In genomic region chr3:4440951-4441350, GRCh38 we compare ENCODE assay signal across 1 cellular context.
TF ChIP-seq lines count a peak whose summit lies in the region.

No MANE protein-coding gene starts in this region.

TF ChIP-seq in WTC11, 78 proteins besides CTCF, POLR2A, EP300 and RAD21 (continued from another document):
- TF ChIP-seq, protein P1, sequence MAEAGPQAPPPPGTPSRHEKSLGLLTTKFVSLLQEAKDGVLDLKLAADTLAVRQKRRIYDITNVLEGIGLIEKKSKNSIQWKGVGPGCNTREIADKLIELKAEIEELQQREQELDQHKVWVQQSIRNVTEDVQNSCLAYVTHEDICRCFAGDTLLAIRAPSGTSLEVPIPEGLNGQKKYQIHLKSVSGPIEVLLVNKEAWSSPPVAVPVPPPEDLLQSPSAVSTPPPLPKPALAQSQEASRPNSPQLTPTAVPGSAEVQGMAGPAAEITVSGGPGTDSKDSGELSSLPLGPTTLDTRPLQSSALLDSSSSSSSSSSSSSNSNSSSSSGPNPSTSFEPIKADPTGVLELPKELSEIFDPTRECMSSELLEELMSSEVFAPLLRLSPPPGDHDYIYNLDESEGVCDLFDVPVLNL (CRISPR knock-in tag; IDR thresholded peaks at IDR 0.05; ENCODE audit: borderline replicate concordance, low read depth), result no peak
- TF ChIP-seq ELF4 (CRISPR knock-in tag; IDR thresholded peaks at IDR 0.05; ENCODE audit: low read depth) (no peak), AFF4 (CRISPR knock-in tag; IDR thresholded peaks at IDR 0.05; ENCODE audit: borderline replicate concordance) (no peak), FOXP1 (CRISPR knock-in tag; IDR thresholded peaks at IDR 0.05; ENCODE audit: borderline replicate concordance) (no peak), SMAD4 (CRISPR knock-in tag; IDR thresholded peaks at IDR 0.05) (no peak), ZNF232 (CRISPR knock-in tag; IDR thresholded peaks at IDR 0.05) (no peak)
- TF ChIP-seq, protein P2, sequence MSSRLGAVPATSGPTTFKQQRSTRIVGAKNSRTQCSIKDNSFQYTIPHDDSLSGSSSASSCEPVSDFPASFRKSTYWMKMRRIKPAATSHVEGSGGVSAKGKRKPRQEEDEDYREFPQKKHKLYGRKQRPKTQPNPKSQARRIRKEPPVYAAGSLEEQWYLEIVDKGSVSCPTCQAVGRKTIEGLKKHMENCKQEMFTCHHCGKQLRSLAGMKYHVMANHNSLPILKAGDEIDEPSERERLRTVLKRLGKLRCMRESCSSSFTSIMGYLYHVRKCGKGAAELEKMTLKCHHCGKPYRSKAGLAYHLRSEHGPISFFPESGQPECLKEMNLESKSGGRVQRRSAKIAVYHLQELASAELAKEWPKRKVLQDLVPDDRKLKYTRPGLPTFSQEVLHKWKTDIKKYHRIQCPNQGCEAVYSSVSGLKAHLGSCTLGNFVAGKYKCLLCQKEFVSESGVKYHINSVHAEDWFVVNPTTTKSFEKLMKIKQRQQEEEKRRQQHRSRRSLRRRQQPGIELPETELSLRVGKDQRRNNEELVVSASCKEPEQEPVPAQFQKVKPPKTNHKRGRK (CRISPR knock-in tag; IDR thresholded peaks at IDR 0.05; ENCODE audit: borderline replicate concordance), result no peak
